9 cellular contexts compared by ENCODE assay signal in genomic region chr1:184970691-184971161, GRCh38. TPM values are rescaled to one million over a fixed set of nuclear protein-coding genes. Genes with fewer than 3 reads are reported as not detected.
A peak's percentile ranks its signal among the peaks of the same experiment; 100 is the strongest.
DNase-seq lines count a peak whose midpoint lies in the region; ATAC-seq and TF ChIP-seq lines count a peak whose summit lies in the region.
"Had no signal": no experiment of that assay in that cellular context is flagged by ENCODE, and none has a peak within 500 bp of the region (broad histone marks: within the 10 kb centered on the region; RNA-seq: fewer than 3 reads in every experiment).

No MANE protein-coding gene starts in this region.

- DNase-seq in AG10803 (ENCODE audit: low read depth) (peak; percentile 35), HFFc6 (peak; percentile 43), adipocyte (ENCODE audit: low read depth) (peak; percentile 69), iris pigment epithelial cell (ENCODE audit: low read depth) (peak; percentile 62), posterior cingulate gyrus (no peak)
- DNase-seq in stimulated activated naive CD4-positive, alpha-beta T cell (lab: John Stamatoyannopoulos, UW) = no peak
- DNase-seq: NCI-H82 had no signal

- H3K9me3 ChIP-seq in adipocyte (ENCODE audit: control insufficient read depth, low read length) = no peaks in the 10 kb centered on the region

- H3K4me1 ChIP-seq in adipocyte (ENCODE audit: control insufficient read depth, insufficient read depth, low read length) = peaks cover 40% of the 10 kb centered on the region

- TF ChIP-seq CTCF in AG10803 (conservative IDR thresholded peaks at IDR 0.05; ENCODE audit: low read length) (no peak), HFFc6 (IDR thresholded peaks at IDR 0.05) (no peak)

- H3K27ac Mint-ChIP-seq in HFFc6 = peak overlapping the region; percentile 88

- peaks cover 65% of the 10 kb centered on the region for H3K4me1 Mint-ChIP-seq in HFFc6 (ENCODE audit: low read depth)

- H3K27me3 Mint-ChIP-seq in HFFc6 (ENCODE audit: insufficient read depth) = no peaks in the 10 kb centered on the region; the same call in 1 of the 2 replicates

- intact Hi-C loops in posterior cingulate gyrus (cut with DNase I) = no loop called here

- H3K36me3 Mint-ChIP-seq in HFFc6 (ENCODE audit: low read depth) = no peaks in the 10 kb centered on the region

- H3K36me3 ChIP-seq in adipocyte (ENCODE audit: control insufficient read depth, insufficient read depth, low read length, severe bottlenecking) = no peaks in the 10 kb centered on the region

- no peak overlapping the region for H3K9ac ChIP-seq in adipocyte (ENCODE audit: low read length)

- H3K4me3 Mint-ChIP-seq in HFFc6 = peak overlapping the region; percentile 84

- no peaks in the 10 kb centered on the region for H3K27me3 ChIP-seq in adipocyte (replicated peaks; ENCODE audit: control insufficient read depth, insufficient read depth, low read length)

- H3K9me3 Mint-ChIP-seq in HFFc6 = no peaks in the 10 kb centered on the region

- H3K4me3 ChIP-seq in AG10803 (ENCODE audit: low read length) (no peak overlapping the region), adipocyte (ENCODE audit: low read length) (no peak overlapping the region)

- ATAC-seq in HG03520 (IDR thresholded peaks at IDR 0.05; ENCODE audit: unreplicated experiment) (no peak), HG03457 (IDR thresholded peaks at IDR 0.05; ENCODE audit: unreplicated experiment) (no peak)

RNA-seq across cellular contexts. Expression of gene NIBAN1, which starts 3.6 kb away (rescaled TPM):
- 10 to 100 TPM; 13.2 to 29.8 (median 27.6) TPM for total RNA-seq in HFFc6 (2021; fragmentation: NEBNext Ultra II Directional; extraction: Animal tissue kit (Norgen Biotek cat#: 25700))

Comparison
In these comparisons a context has a peak if more than half of its experiments do, and no peak if none do; other contexts are left out.
1. DNase-seq: peak in AG10803 (single experiment), HFFc6 (single experiment), adipocyte (single experiment) and iris pigment epithelial cell (single experiment); none in posterior cingulate gyrus (0 of 10) and stimulated activated naive CD4-positive, alpha-beta T cell (0 of 6).